Comparison of ENCODE assay signal across 19 cellular contexts in the genomic region with DNA sequence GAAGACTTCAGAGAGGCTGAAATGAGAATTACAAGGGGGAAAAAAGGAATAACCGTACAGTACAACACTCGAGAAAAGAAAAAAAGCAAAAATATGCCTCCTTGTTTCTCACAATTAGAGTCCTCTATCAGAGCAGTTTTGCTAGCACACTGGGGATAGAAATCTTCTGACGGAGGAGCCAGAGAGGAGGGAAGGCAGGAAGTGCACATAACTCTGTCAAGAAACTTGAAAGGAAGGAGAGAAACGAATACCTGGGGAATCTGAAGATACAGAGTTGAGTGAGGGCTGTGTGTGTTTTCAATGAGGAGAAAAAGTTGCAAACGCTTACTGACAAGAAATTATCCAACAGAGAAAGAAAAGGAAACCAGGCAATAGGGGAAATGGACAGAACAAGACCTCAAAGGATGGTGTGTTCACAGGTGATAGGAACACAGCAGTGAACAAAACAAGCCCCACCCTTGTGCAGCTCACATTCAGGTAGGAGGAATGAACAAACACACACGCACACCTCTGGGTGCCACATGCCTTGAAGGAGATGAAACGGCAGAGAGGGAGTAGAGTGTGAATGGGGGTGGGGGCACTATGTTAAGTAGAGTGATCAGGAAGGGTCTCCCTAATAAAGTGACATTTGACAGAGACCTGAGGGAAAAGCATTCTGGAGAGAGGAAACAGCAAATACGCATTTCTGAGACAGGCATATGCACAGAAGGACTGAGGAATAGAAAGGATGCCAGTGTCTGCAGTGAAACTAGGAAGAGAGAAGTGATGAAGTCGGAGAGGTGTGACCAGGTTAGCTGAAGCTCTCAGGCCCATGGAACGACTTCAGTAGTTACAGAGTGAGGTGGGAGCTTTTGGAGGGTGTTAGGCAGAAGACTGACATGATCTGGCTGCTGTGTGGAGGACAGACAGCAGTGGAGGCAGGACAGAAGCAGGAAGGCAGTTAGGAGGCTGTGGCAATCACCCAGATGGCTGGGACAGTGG. TPM values are rescaled to one million over a fixed set of nuclear protein-coding genes. Genes with fewer than 3 reads are reported as not detected.
A peak's percentile ranks its signal among the peaks of the same experiment; 100 is the strongest.
DNase-seq lines count a peak whose midpoint lies in the region; ATAC-seq and TF ChIP-seq lines count a peak whose summit lies in the region.
"Had no signal": no experiment of that assay in that cellular context is flagged by ENCODE, and none has a peak within 500 bp of the region (broad histone marks: within the 10 kb centered on the region; RNA-seq: fewer than 3 reads in every experiment).

No MANE protein-coding gene starts in this region.

- H3K36me3 ChIP-seq in hepatocyte (replicated peaks; ENCODE audit: insufficient read depth, low read depth): no peaks in the 10 kb centered on the region

- no peak overlapping the region for H2AFZ ChIP-seq in hepatocyte

- peaks cover 25% of the 10 kb centered on the region for H3K4me1 Mint-ChIP-seq in T-helper 2 cell treated with Interferon-gamma antibody and Interleukin-4, amounts not matched to agents 5 μg/mL and 100 μg/mL, for 36 hours (ENCODE audit: low read depth)
- peaks cover 44% of the 10 kb centered on the region for H3K4me1 Mint-ChIP-seq in activated naive CD8-positive, alpha-beta T cell (ENCODE audit: low read depth)
- H3K4me1 Mint-ChIP-seq in neural crest cell: no peaks in the 10 kb centered on the region
- H3K4me1 Mint-ChIP-seq: nephron had no signal

- H3K79me2 ChIP-seq in hepatocyte: no peaks in the 10 kb centered on the region

- TF ChIP-seq CTCF in neural crest cell (conservative IDR thresholded peaks at IDR 0.05) (no peak), hepatocyte (IDR thresholded peaks at IDR 0.05; ENCODE audit: poor library complexity) (no peak)

- H3K9me3 ChIP-seq in hepatocyte (ENCODE audit: low read depth): no peaks in the 10 kb centered on the region
- H3K9me3 ChIP-seq: upper lobe of left lung had no signal

- H3K27me3 Mint-ChIP-seq in T-helper 2 cell treated with Interferon-gamma antibody and Interleukin-4, amounts not matched to agents 5 μg/mL and 100 μg/mL, for 36 hours (ENCODE audit: low read depth): no peaks in the 10 kb centered on the region
- H3K27me3 Mint-ChIP-seq in activated naive CD8-positive, alpha-beta T cell: no peaks in the 10 kb centered on the region
- H3K27me3 Mint-ChIP-seq in neural crest cell (ENCODE audit: low read depth): no peaks in the 10 kb centered on the region
- H3K27me3 Mint-ChIP-seq: brain had no signal

- peaks cover 8% of the 10 kb centered on the region for H3K9me3 Mint-ChIP-seq in T-helper 2 cell treated with Interferon-gamma antibody and Interleukin-4, amounts not matched to agents 5 μg/mL and 100 μg/mL, for 36 hours
- H3K9me3 Mint-ChIP-seq in activated naive CD8-positive, alpha-beta T cell (ENCODE audit: low read depth): no peaks in the 10 kb centered on the region
- no peaks in the 10 kb centered on the region for H3K9me3 Mint-ChIP-seq in neural crest cell
- H3K9me3 Mint-ChIP-seq: nephron had no signal

- H3K4me2 ChIP-seq in hepatocyte: no peak overlapping the region

- no peak for ATAC-seq in HG03571 (IDR thresholded peaks at IDR 0.05; ENCODE audit: unreplicated experiment)
- ATAC-seq: left ventricle myocardium superior, right cardiac atrium had no signal

- no peak overlapping the region for H3K4me3 ChIP-seq in hepatocyte
- H3K4me3 ChIP-seq: SK-N-MC, upper lobe of left lung had no signal

- peak overlapping the region; percentile 29 for H3K27ac Mint-ChIP-seq in T-helper 2 cell treated with Interferon-gamma antibody and Interleukin-4, amounts not matched to agents 5 μg/mL and 100 μg/mL, for 36 hours
- H3K27ac Mint-ChIP-seq in activated naive CD8-positive, alpha-beta T cell: peak overlapping the region; percentile 74
- peak overlapping the region; percentile 69 for H3K27ac Mint-ChIP-seq in neural crest cell (ENCODE audit: unreplicated experiment)

- 83% methylated on average over 10 of the region's 10 CpGs for WGBS in hepatocyte (ENCODE audit: low lambda C conversion rate, missing lambda C conversion rate)

- H3K9me2 ChIP-seq in hepatocyte (replicated peaks; ENCODE audit: insufficient read depth): no peaks in the 10 kb centered on the region

- H3K36me3 Mint-ChIP-seq in T-helper 2 cell treated with Interferon-gamma antibody and Interleukin-4, amounts not matched to agents 5 μg/mL and 100 μg/mL, for 36 hours (ENCODE audit: low read depth): peaks cover 20% of the 10 kb centered on the region
- H3K36me3 Mint-ChIP-seq in activated naive CD8-positive, alpha-beta T cell: peaks cover 4% of the 10 kb centered on the region
- H3K36me3 Mint-ChIP-seq in neural crest cell (ENCODE audit: low read depth): peaks cover 10% of the 10 kb centered on the region

- H3K4me1 ChIP-seq in hepatocyte (ENCODE audit: insufficient read depth): no peaks in the 10 kb centered on the region

- DNase-seq in T-helper 2 cell treated with Interferon-gamma antibody and Interleukin-4, amounts not matched to agents 5 μg/mL and 100 μg/mL, for 36 hours (ENCODE audit: low spot score): no peak
- DNase-seq in T-helper 2 cell: no peak
- DNase-seq in HT-29 (ENCODE audit: low spot score): peak; percentile 10
- DNase-seq in neural crest cell (ENCODE audit: low read depth, low spot score): no peak
- no peak for DNase-seq in central memory CD4-positive, alpha-beta T cell
- DNase-seq in hepatocyte (ENCODE audit: low spot score): no peak
- DNase-seq: H7; KG1; left ventricle myocardium superior; NCI-H1105 treated with DMSO at 0.1 percent for 48 hours; right cardiac atrium; stimulated activated CD8-positive, alpha-beta memory T cell treated with anti-CD3 and anti-CD28 coated beads, Interleukin-4, amount 100 ng/mL, for 48 hours; upper lobe of left lung had no signal

- H3K27me3 ChIP-seq in hepatocyte: no peaks in the 10 kb centered on the region
- H3K27me3 ChIP-seq: upper lobe of left lung had no signal

- no peaks in the 10 kb centered on the region for H4K20me1 ChIP-seq in hepatocyte (ENCODE audit: insufficient read depth, poor library complexity, severe bottlenecking)

- H3K27ac ChIP-seq in hepatocyte: no peak overlapping the region
- H3K27ac ChIP-seq: SK-N-MC, VCaP had no signal

- H3K4me3 Mint-ChIP-seq in T-helper 2 cell treated with Interferon-gamma antibody and Interleukin-4, amounts not matched to agents 5 μg/mL and 100 μg/mL, for 36 hours: peak overlapping the region; percentile 35
- peak overlapping the region; percentile 40 for H3K4me3 Mint-ChIP-seq in activated naive CD8-positive, alpha-beta T cell
- no peak overlapping the region for H3K4me3 Mint-ChIP-seq in neural crest cell
- H3K4me3 Mint-ChIP-seq: brain, nephron had no signal

RNA-seq across cellular contexts. Expression of a gene that starts 46.7 kb away (rescaled TPM):
- 0.08 and 0.34 TPM in 2 replicates for total RNA-seq in HT-29 (2014; rRNA removed; shearing (Covaris generic))
- 1.4 and 1.5 TPM in 2 replicates for total RNA-seq in neural crest cell
- 3.0 and 3.2 TPM in 2 replicates for total RNA-seq in hepatocyte
- polyA plus RNA-seq in hepatocyte: 3.1 and 5.2 TPM in 2 replicates
